Comparison of ENCODE assay signal across 11 cellular contexts in genomic region chr3:40458473-40458872, GRCh38. TPM values are rescaled to one million over a fixed set of nuclear protein-coding genes. Genes with fewer than 3 reads are reported as not detected.
DNase-seq lines count a peak whose midpoint lies in the region; ATAC-seq and TF ChIP-seq lines count a peak whose summit lies in the region.
"Had no signal": no experiment of that assay in that cellular context is flagged by ENCODE, and none has a peak within 500 bp of the region (broad histone marks: within the 10 kb centered on the region; RNA-seq: fewer than 3 reads in every experiment).

No MANE protein-coding gene starts in this region.

- no peak for TF ChIP-seq CTCF in suprapubic skin (IDR thresholded peaks at IDR 0.05)

- 86% methylated on average over 4 of the region's 4 CpGs for WGBS in suprapubic skin

- TF ChIP-seq POLR2A in suprapubic skin (IDR thresholded peaks at IDR 0.05), result no peak

- peak overlapping the region; percentile 84 to 99 for H3K4me3 Mint-ChIP-seq in activated T-cell treated with anti-CD3 and anti-CD28 coated beads, Interleukin-2, amount 50 U/mL, for 72 hours
- H3K4me3 Mint-ChIP-seq in activated T-helper 2 cell treated with anti-CD3 and anti-CD28 coated beads, Interferon-gamma antibody, Interleukin-2, Interleukin-4, amounts not matched to agents 10 μg/mL and 5 μg/mL and 100 μg/mL, durations not matched to agents 14 hours and 24 hours and 36 hours (ENCODE audit: low read depth), result peak overlapping the region; percentile 89

- peak overlapping the region; percentile 99; the same call in 1 of the 2 replicates for H3K9ac ChIP-seq in iPS-20b (ENCODE audit: low read depth, low read length)

- no peaks in the 10 kb centered on the region for H3K9me3 ChIP-seq in iPS-20b (ENCODE audit: insufficient read depth, low read depth, low read length)
- H3K9me3 ChIP-seq in suprapubic skin, result no peaks in the 10 kb centered on the region
- H3K9me3 ChIP-seq: testis had no signal

- no peak for ATAC-seq in activated T-cell treated with anti-CD3 and anti-CD28 coated beads, Interleukin-2, amount 50 U/mL, for 72 hours (replicated peaks in 1 of 2)
- ATAC-seq in GM21515 (IDR thresholded peaks at IDR 0.05; ENCODE audit: unreplicated experiment), result no peak
- ATAC-seq in HG02938 (IDR thresholded peaks at IDR 0.05; ENCODE audit: unreplicated experiment), result no peak

- intact Hi-C loops in activated T-helper 2 cell treated with anti-CD3 and anti-CD28 coated beads, Interferon-gamma antibody, Interleukin-2, Interleukin-4, amounts not matched to agents 10 μg/mL and 5 μg/mL and 100 μg/mL, durations not matched to agents 14 hours and 24 hours and 36 hours (cut with micrococcal nuclease), result loop anchor here (10.0 kb wide), 1 partner anchor 1636 kb away; the partner anchor contains the start of gene TRAK1

- TF ChIP-seq EP300 in suprapubic skin (IDR thresholded peaks at IDR 0.05), result no peak

- H3K36me3 ChIP-seq in iPS-20b (ENCODE audit: insufficient read depth, low read depth, low read length), result peaks cover 57% of the 10 kb centered on the region
- peaks cover 48% of the 10 kb centered on the region for H3K36me3 ChIP-seq in suprapubic skin

- H3K9me3 Mint-ChIP-seq in activated T-cell treated with anti-CD3 and anti-CD28 coated beads, Interleukin-2, amount 50 U/mL, for 72 hours, result no peaks in the 10 kb centered on the region
- H3K9me3 Mint-ChIP-seq in activated T-helper 2 cell treated with anti-CD3 and anti-CD28 coated beads, Interferon-gamma antibody, Interleukin-2, Interleukin-4, amounts not matched to agents 10 μg/mL and 5 μg/mL and 100 μg/mL, durations not matched to agents 14 hours and 24 hours and 36 hours, result no peaks in the 10 kb centered on the region

- DNase-seq in activated T-cell treated with anti-CD3 and anti-CD28 coated beads, Interleukin-2, amount 50 U/mL, for 72 hours, result no peak
- no peak for DNase-seq in activated T-cell treated with anti-CD3 and anti-CD28 coated beads, Interleukin-2, amount 50 U/mL, for 48 hours
- DNase-seq in activated T-helper 2 cell treated with anti-CD3 and anti-CD28 coated beads, Interferon-gamma antibody, Interleukin-2, Interleukin-4, amounts not matched to agents 10 μg/mL and 5 μg/mL and 100 μg/mL, durations not matched to agents 14 hours and 24 hours and 36 hours (ENCODE audit: low spot score), result no peak
- DNase-seq in suprapubic skin (ENCODE audit: low spot score in 2 of 2) (no peak), NCI-H187 treated with DMSO at 0.1 percent for 48 hours (lab: John Stamatoyannopoulos, UW) (no peak)
- DNase-seq: activated CD8-positive, alpha-beta memory T cell treated with anti-CD3 and anti-CD28 coated beads, Interleukin-2, amount 50 U/mL, for 48 hours; NCI-H1436 treated with DMSO at 0.1 percent for 48 hours; testis had no signal

- H3K4me1 Mint-ChIP-seq in activated T-cell treated with anti-CD3 and anti-CD28 coated beads, Interleukin-2, amount 50 U/mL, for 72 hours (ENCODE audit: low read depth), result peaks cover 57% of the 10 kb centered on the region
- H3K4me1 Mint-ChIP-seq in activated T-helper 2 cell treated with anti-CD3 and anti-CD28 coated beads, Interferon-gamma antibody, Interleukin-2, Interleukin-4, amounts not matched to agents 10 μg/mL and 5 μg/mL and 100 μg/mL, durations not matched to agents 14 hours and 24 hours and 36 hours (ENCODE audit: low read depth), result peaks cover 38% of the 10 kb centered on the region

- H3K4me1 ChIP-seq in iPS-20b (ENCODE audit: insufficient read depth, low read length) (peaks cover 12% of the 10 kb centered on the region; the same call in 1 of the 2 replicates), suprapubic skin (peaks cover 38% of the 10 kb centered on the region)

- H3K27ac ChIP-seq in iPS-20b (ENCODE audit: low read length) (no peak overlapping the region), suprapubic skin (no peak overlapping the region)

- H3K27me3 Mint-ChIP-seq in activated T-cell treated with anti-CD3 and anti-CD28 coated beads, Interleukin-2, amount 50 U/mL, for 72 hours (ENCODE audit: low read depth), result no peaks in the 10 kb centered on the region
- no peaks in the 10 kb centered on the region for H3K27me3 Mint-ChIP-seq in activated T-helper 2 cell treated with anti-CD3 and anti-CD28 coated beads, Interferon-gamma antibody, Interleukin-2, Interleukin-4, amounts not matched to agents 10 μg/mL and 5 μg/mL and 100 μg/mL, durations not matched to agents 14 hours and 24 hours and 36 hours (ENCODE audit: low read depth)

- H3K27ac Mint-ChIP-seq in activated T-cell treated with anti-CD3 and anti-CD28 coated beads, Interleukin-2, amount 50 U/mL, for 72 hours, result peak overlapping the region; percentile 83
- H3K27ac Mint-ChIP-seq in activated T-helper 2 cell treated with anti-CD3 and anti-CD28 coated beads, Interferon-gamma antibody, Interleukin-2, Interleukin-4, amounts not matched to agents 10 μg/mL and 5 μg/mL and 100 μg/mL, durations not matched to agents 14 hours and 24 hours and 36 hours, result peak overlapping the region; percentile 93

- H3K4me3 ChIP-seq in iPS-20b (ENCODE audit: low read length) (peak overlapping the region; percentile 100), suprapubic skin (peak overlapping the region; percentile 90)

- H3K36me3 Mint-ChIP-seq in activated T-cell treated with anti-CD3 and anti-CD28 coated beads, Interleukin-2, amount 50 U/mL, for 72 hours (ENCODE audit: insufficient read depth in 2 of 2), result peaks cover 12 to 43% of the 10 kb centered on the region in 2 donors
- peaks cover 52% of the 10 kb centered on the region for H3K36me3 Mint-ChIP-seq in activated T-helper 2 cell treated with anti-CD3 and anti-CD28 coated beads, Interferon-gamma antibody, Interleukin-2, Interleukin-4, amounts not matched to agents 10 μg/mL and 5 μg/mL and 100 μg/mL, durations not matched to agents 14 hours and 24 hours and 36 hours (ENCODE audit: low read depth)

- H3K27me3 ChIP-seq in iPS-20b (ENCODE audit: insufficient read depth, low read length) (no peaks in the 10 kb centered on the region), suprapubic skin (no peaks in the 10 kb centered on the region)
- H3K27me3 ChIP-seq: testis had no signal

RNA-seq across cellular contexts. Expression of gene RPL14, which starts 1.3 kb away (rescaled TPM):
- 1,000 to 10,000 TPM; 2,782 to 3,093 TPM for total RNA-seq in activated T-cell treated with anti-CD3 and anti-CD28 coated beads, Interleukin-2, amount 50 U/mL, for 72 hours
- total RNA-seq in activated T-helper 2 cell treated with anti-CD3 and anti-CD28 coated beads, Interferon-gamma antibody, Interleukin-2, Interleukin-4, amounts not matched to agents 10 μg/mL and 5 μg/mL and 100 μg/mL, durations not matched to agents 14 hours and 24 hours and 36 hours, result 2,421 and 2,433 TPM in 2 replicates
- total RNA-seq in suprapubic skin, result 100 to 1,000 TPM; 428 to 617 (median 466) TPM

RNA-seq across cellular contexts. Expression of gene ZNF619, which starts 18.4 kb away (rescaled TPM):
- total RNA-seq in activated T-cell treated with anti-CD3 and anti-CD28 coated beads, Interleukin-2, amount 50 U/mL, for 72 hours, result 1 to 10 TPM; 9.6 to 9.8 TPM
- total RNA-seq in activated T-helper 2 cell treated with anti-CD3 and anti-CD28 coated beads, Interferon-gamma antibody, Interleukin-2, Interleukin-4, amounts not matched to agents 10 μg/mL and 5 μg/mL and 100 μg/mL, durations not matched to agents 14 hours and 24 hours and 36 hours, result 7.8 and 9.1 TPM in 2 replicates
- 10 to 100 TPM in 1 of 4 donors, 1 to 10 TPM in 3; 4.1 to 10.4 (median 6.1) TPM for total RNA-seq in suprapubic skin

RNA-seq across cellular contexts. Expression of gene ZNF620, which starts 47.4 kb away (rescaled TPM):
- 1 to 10 TPM; 5.8 to 7.4 TPM for total RNA-seq in activated T-cell treated with anti-CD3 and anti-CD28 coated beads, Interleukin-2, amount 50 U/mL, for 72 hours
- total RNA-seq in activated T-helper 2 cell treated with anti-CD3 and anti-CD28 coated beads, Interferon-gamma antibody, Interleukin-2, Interleukin-4, amounts not matched to agents 10 μg/mL and 5 μg/mL and 100 μg/mL, durations not matched to agents 14 hours and 24 hours and 36 hours, result 6.3 and 6.7 TPM in 2 replicates
- total RNA-seq in suprapubic skin, result 1 to 10 TPM in 3 of 4 donors, under 1 TPM in 1; 0.60 to 2.9 (median 1.6) TPM
